Comparison of ENCODE assay signal across 24 cellular contexts in the genomic region with DNA sequence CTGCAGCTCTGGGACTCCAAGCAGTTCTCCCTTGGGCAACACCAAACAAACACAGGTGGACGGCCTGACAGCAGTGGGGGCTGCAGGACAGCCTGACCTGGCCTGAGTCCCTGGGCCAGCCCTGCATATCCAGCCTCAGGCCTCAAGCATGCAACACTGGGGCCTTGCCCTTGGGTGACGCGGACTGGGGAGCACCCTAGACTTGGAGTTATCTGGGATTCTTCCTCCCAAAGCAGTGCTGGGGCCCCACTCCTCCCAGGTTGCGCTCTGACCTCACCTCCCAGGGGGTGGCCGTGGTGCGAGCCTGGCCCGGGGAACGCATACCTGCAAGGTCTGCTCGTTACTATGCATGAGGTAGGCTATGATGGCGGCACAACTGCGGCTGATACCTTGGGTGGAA.
"Had no signal": no experiment of that assay in that cellular context is flagged by ENCODE, and none has a peak within 500 bp of the region (broad histone marks: within the 10 kb centered on the region; RNA-seq: fewer than 3 reads in every experiment).

No MANE protein-coding gene starts in this region.

- DNase-seq: activated CD4-positive, alpha-beta T cell treated with anti-CD3 and anti-CD28 coated beads for 4 hours; activated CD4-positive, alpha-beta T cell treated with anti-CD3 and anti-CD28 coated beads, Interleukin-2, amount 50 U/mL, for 4 hours; activated gamma-delta T cell; activated naive CD8-positive, alpha-beta T cell treated with anti-CD3 and anti-CD28 coated beads, Interleukin-2, amount 50 U/mL, for 24 hours; activated T-cell treated with anti-CD3 and anti-CD28 coated beads, Interleukin-2, amount 50 U/mL, for 1 hour; amygdala; caudate nucleus; endodermal cell; foreskin keratinocyte; hypothalamus; left ventricle myocardium inferior; naive B cell; nephron progenitor cell; stimulated activated CD4-positive, alpha-beta T cell treated with anti-CD3 and anti-CD28 coated beads, Interleukin-12 subunit alpha, Interleukin-12 subunit beta, amount 100 ng/mL, for 4 hours; stimulated activated CD4-positive, alpha-beta T cell treated with anti-CD3 and anti-CD28 coated beads, Interleukin-4, amount 100 ng/mL, for 1 hour; T-helper 9 cell; uterus had no signal

- H3K4me3 ChIP-seq: esophagus muscularis mucosa, heart left ventricle, left ventricle myocardium inferior, ovary, right lobe of liver, skin epidermis, thoracic aorta, uterus had no signal

- H3K36me3 ChIP-seq: ovary, uterus had no signal

- H3K4me1 ChIP-seq: foreskin keratinocyte, uterus had no signal

- H3K27ac ChIP-seq: esophagus muscularis mucosa, foreskin keratinocyte, heart left ventricle, left ventricle myocardium inferior, ovary, right lobe of liver, skin epidermis, thoracic aorta, uterus, VCaP had no signal

- H3K27me3 ChIP-seq: esophagus muscularis mucosa, foreskin keratinocyte, heart left ventricle, ovary, right lobe of liver, uterus had no signal

- H3K9me3 ChIP-seq: esophagus muscularis mucosa, heart left ventricle, left ventricle myocardium inferior, ovary, right lobe of liver, thoracic aorta, uterus had no signal

- ATAC-seq: activated naive CD8-positive, alpha-beta T cell treated with anti-CD3 and anti-CD28 coated beads, Interleukin-2, amount 50 U/mL, for 24 hours; foreskin keratinocyte; heart left ventricle had no signal
